ENCODE assay signal across 9 cellular contexts in genomic region chr12:81610955-81611889, GRCh38.
DNase-seq lines count a peak whose midpoint lies in the region; ATAC-seq and TF ChIP-seq lines count a peak whose summit lies in the region.
"Had no signal": no experiment of that assay in that cellular context is flagged by ENCODE, and none has a peak within 500 bp of the region (broad histone marks: within the 10 kb centered on the region; RNA-seq: fewer than 3 reads in every experiment).

No MANE protein-coding gene starts in this region.

- H3K4me1 ChIP-seq in NT2/D1 (ENCODE audit: insufficient read depth, insufficient read length), result no peaks in the 10 kb centered on the region

- H3K36me3 ChIP-seq in NT2/D1 (ENCODE audit: insufficient read depth, insufficient read length, low read length), result no peaks in the 10 kb centered on the region

- no peaks in the 10 kb centered on the region for H3K9me3 ChIP-seq in NT2/D1 (ENCODE audit: insufficient read depth, low read length)

- no peaks in the 10 kb centered on the region for H3K27me3 ChIP-seq in NT2/D1 (ENCODE audit: insufficient read depth, insufficient read length)

- peak; percentile 56 for ATAC-seq in HG02571 (IDR thresholded peaks at IDR 0.05; ENCODE audit: unreplicated experiment)
- no peak for ATAC-seq in activated T-cell treated with anti-CD3 and anti-CD28 coated beads, Interleukin-2, amount 50 U/mL, for 72 hours (replicated peaks in 1 of 2)

- H3K9ac ChIP-seq in NT2/D1 (ENCODE audit: insufficient read length, low read depth), result no peak overlapping the region

- no peaks in the 10 kb centered on the region for H3K9me3 Mint-ChIP-seq in activated T-cell treated with anti-CD3 and anti-CD28 coated beads, Interleukin-2, amount 50 U/mL, for 72 hours
- H3K9me3 Mint-ChIP-seq: memory B cell had no signal

- in situ Hi-C loops in GM13977 (cut with MboI; ENCODE audit: low pct_unique_long_range_greater_than_20kb, low sequenced_read_pairs, unreplicated experiment), result no loop called here

- DNase-seq in GM13977 (ENCODE audit: low spot score) (no peak), NT2/D1 (ENCODE audit: low read depth, low spot score) (peak; percentile 6), kidney glomerular epithelial cell (lab: John Stamatoyannopoulos, UW) (peak; percentile 8), occipital lobe (lab: John Stamatoyannopoulos, UW) (no peak), activated T-cell treated with anti-CD3 and anti-CD28 coated beads for 4 hours (no peak), Ammon's horn (ENCODE audit: low spot score) (no peak)
- DNase-seq in activated T-cell treated with anti-CD3 and anti-CD28 coated beads, Interleukin-2, amount 50 U/mL, for 72 hours, result no peak

- no peak overlapping the region for H3K4me3 ChIP-seq in NT2/D1 (ENCODE audit: insufficient read length, low read depth)

- TF ChIP-seq CTCF in GM13977 (IDR thresholded peaks at IDR 0.05; ENCODE audit: extremely low read depth, insufficient read depth, missing control alignments), result peak; percentile 41

- H3K4me3 Mint-ChIP-seq in activated T-cell treated with anti-CD3 and anti-CD28 coated beads, Interleukin-2, amount 50 U/mL, for 72 hours, result no peak overlapping the region
- H3K4me3 Mint-ChIP-seq: memory B cell had no signal

- no peak overlapping the region for H3K27ac Mint-ChIP-seq in activated T-cell treated with anti-CD3 and anti-CD28 coated beads, Interleukin-2, amount 50 U/mL, for 72 hours
- H3K27ac Mint-ChIP-seq: memory B cell had no signal

- H3K36me3 Mint-ChIP-seq in activated T-cell treated with anti-CD3 and anti-CD28 coated beads, Interleukin-2, amount 50 U/mL, for 72 hours (ENCODE audit: insufficient read depth in 2 of 2), result no peaks in the 10 kb centered on the region
- H3K36me3 Mint-ChIP-seq: memory B cell had no signal

- no peaks in the 10 kb centered on the region for H3K4me1 Mint-ChIP-seq in activated T-cell treated with anti-CD3 and anti-CD28 coated beads, Interleukin-2, amount 50 U/mL, for 72 hours (ENCODE audit: low read depth)
- H3K4me1 Mint-ChIP-seq: memory B cell had no signal

- no peaks in the 10 kb centered on the region for H3K27me3 Mint-ChIP-seq in activated T-cell treated with anti-CD3 and anti-CD28 coated beads, Interleukin-2, amount 50 U/mL, for 72 hours (ENCODE audit: low read depth)
- H3K27me3 Mint-ChIP-seq: memory B cell had no signal

Comparison
In these comparisons a context has a peak if more than half of its experiments do, and no peak if none do; other contexts are left out.
1. DNase-seq: peak in NT2/D1 (single experiment) and kidney glomerular epithelial cell (single experiment); none in GM13977 (single experiment), occipital lobe (single experiment), activated T-cell treated with anti-CD3 and anti-CD28 coated beads, Interleukin-2, amount 50 U/mL, for 72 hours (0 of 2), activated T-cell treated with anti-CD3 and anti-CD28 coated beads for 4 hours (single experiment) and Ammon's horn (single experiment).